1 cellular context compared by ENCODE assay signal in genomic region chr15:78996876-78997275, GRCh38.
TF ChIP-seq lines count a peak whose summit lies in the region.

No MANE protein-coding gene starts in this region.

TF ChIP-seq in HepG2, 621 proteins besides CTCF, POLR2A, EP300 and RAD21 (continued from another document and continues in another):
- TF ChIP-seq ZFP91 (CRISPR knock-in tag; IDR thresholded peaks at IDR 0.05; ENCODE audit: borderline replicate concordance) (peak; percentile 72), PHF8 (CRISPR knock-in tag; IDR thresholded peaks at IDR 0.05) (no peak), ZSCAN22 (CRISPR knock-in tag; IDR thresholded peaks at IDR 0.05) (no peak), HDAC1 (CRISPR knock-in tag; IDR thresholded peaks at IDR 0.05) (peak; percentile 44; the same call in 1 of the 2 replicates), ZBTB20 (CRISPR knock-in tag; IDR thresholded peaks at IDR 0.05; ENCODE audit: borderline replicate concordance, low read depth) (peak; percentile 59; the same call in 1 of the 2 replicates), ZNF318 (CRISPR knock-in tag; IDR thresholded peaks at IDR 0.05) (no peak), KMT2A (CRISPR knock-in tag; IDR thresholded peaks at IDR 0.05) (no peak), ZNF609 (CRISPR knock-in tag; IDR thresholded peaks at IDR 0.05; ENCODE audit: borderline replicate concordance) (peak; percentile 52; the same call in 1 of the 2 replicates), ZNF792 (CRISPR knock-in tag; IDR thresholded peaks at IDR 0.05) (peak; percentile 64; the same call in 1 of the 2 replicates), RBFOX2 (IDR thresholded peaks at IDR 0.05; ENCODE audit: low read depth, low read length) (no peak), THRA (CRISPR knock-in tag; IDR thresholded peaks at IDR 0.05; ENCODE audit: borderline replicate concordance) (peak; percentile 94; the same call in 1 of the 2 replicates), ZNF274 (CRISPR knock-in tag; IDR thresholded peaks at IDR 0.05) (no peak), ZFP36L2 (CRISPR knock-in tag; IDR thresholded peaks at IDR 0.05) (no peak), ARID3A (IDR thresholded peaks at IDR 0.05; ENCODE audit: low read depth, low read length) (no peak), ZNF589 (CRISPR knock-in tag; conservative IDR thresholded peaks at IDR 0.05) (0 out of 2 replicates have a peak, but pooled peaks have one; percentile 40), GTF3A (CRISPR knock-in tag; conservative IDR thresholded peaks at IDR 0.05) (no peak), ATF4 (CRISPR knock-in tag; IDR thresholded peaks at IDR 0.05) (peak in 1 of 2 experiments; percentile 27; a peak in 1 of 4 replicates), XBP1 (CRISPR knock-in tag; IDR thresholded peaks at IDR 0.05) (no peak), EZH2 (conservative IDR thresholded peaks at IDR 0.05; ENCODE audit: low read depth, low read length) (no peak), ZNF136 (CRISPR knock-in tag; IDR thresholded peaks at IDR 0.05; ENCODE audit: low read depth) (no peak), JUND (CRISPR knock-in tag; IDR thresholded peaks at IDR 0.05) (peak; percentile 89), FOXP1 (IDR thresholded peaks at IDR 0.05) (no peak), FOXP1 (CRISPR knock-in tag; IDR thresholded peaks at IDR 0.05) (peak; percentile 73), ARID5B (CRISPR knock-in tag; IDR thresholded peaks at IDR 0.05) (peak; percentile 91), ZEB1 (IDR thresholded peaks at IDR 0.05; ENCODE audit: insufficient replicate concordance, low read depth) (no peak), HOMEZ (CRISPR knock-in tag; IDR thresholded peaks at IDR 0.05; ENCODE audit: low read depth) (peak; percentile 70; the same call in 1 of the 2 replicates), BHLHE40 (IDR thresholded peaks at IDR 0.05; ENCODE audit: low read length) (0 out of 2 replicates have a peak, but pooled peaks have one; percentile 14), ZNF20 (CRISPR knock-in tag; IDR thresholded peaks at IDR 0.05) (no peak)
